Comparison of ENCODE assay signal across 1 cellular context in genomic region chr11:45655347-45655756, GRCh38.
TF ChIP-seq lines count a peak whose summit lies in the region.

No MANE protein-coding gene starts in this region.

TF ChIP-seq in HEK293, 187 proteins besides CTCF, POLR2A, EP300 and RAD21 (continued from another document and continues in another):
- no peak for TF ChIP-seq ZNF488 (tag by site-specific recombination; IDR thresholded peaks at IDR 0.05)
- TF ChIP-seq ZNF529 (tag by site-specific recombination; IDR thresholded peaks at IDR 0.05; ENCODE audit: insufficient replicate concordance), result no peak
- no peak for TF ChIP-seq ZNF394 (tag by site-specific recombination; IDR thresholded peaks at IDR 0.05; ENCODE audit: borderline replicate concordance)
- no peak for TF ChIP-seq KLF16 (tag by site-specific recombination; IDR thresholded peaks at IDR 0.05)
- TF ChIP-seq BCL6B (tag by site-specific recombination; IDR thresholded peaks at IDR 0.05), result no peak
- no peak for TF ChIP-seq SETDB1 (IDR thresholded peaks at IDR 0.05; ENCODE audit: insufficient read length, low read length)
- TF ChIP-seq ZNF843 (tag by site-specific recombination; IDR thresholded peaks at IDR 0.05), result no peak
- no peak for TF ChIP-seq ZNF658 (tag by site-specific recombination; IDR thresholded peaks at IDR 0.05)
- TF ChIP-seq ZBTB20 (tag by site-specific recombination; IDR thresholded peaks at IDR 0.05), result no peak
- TF ChIP-seq ZNF571 (tag by site-specific recombination; IDR thresholded peaks at IDR 0.05), result no peak
- TF ChIP-seq HOXC10 (CRISPR knock-in tag; IDR thresholded peaks at IDR 0.05), result no peak
- no peak for TF ChIP-seq AEBP2 (tag by site-specific recombination; IDR thresholded peaks at IDR 0.05; ENCODE audit: borderline replicate concordance)
- TF ChIP-seq ZFHX2 (tag by site-specific recombination; conservative IDR thresholded peaks at IDR 0.05), result 0 out of 2 replicates have a peak, but pooled peaks have one; percentile 14
- no peak for TF ChIP-seq ZBTB10 (tag by site-specific recombination; IDR thresholded peaks at IDR 0.05)
- 0 out of 2 replicates have a peak, but pooled peaks have one; percentile 43 for TF ChIP-seq PBX3 (CRISPR knock-in tag; IDR thresholded peaks at IDR 0.05)
- no peak for TF ChIP-seq ZNF639 (tag by site-specific recombination; IDR thresholded peaks at IDR 0.05)
- no peak for TF ChIP-seq OVOL3 (tag by site-specific recombination; IDR thresholded peaks at IDR 0.05)
- TF ChIP-seq GLI2 (tag by site-specific recombination; IDR thresholded peaks at IDR 0.05; ENCODE audit: borderline replicate concordance, low read depth), result no peak
- no peak for TF ChIP-seq ZBTB1 (tag by site-specific recombination; IDR thresholded peaks at IDR 0.05)
- TF ChIP-seq ZNF239 (tag by site-specific recombination; IDR thresholded peaks at IDR 0.05), result no peak
- no peak for TF ChIP-seq ZNF202 (tag by site-specific recombination; IDR thresholded peaks at IDR 0.05; ENCODE audit: borderline replicate concordance)
- no peak; the same call in 1 of the 2 replicates for TF ChIP-seq ZNF660 (tag by site-specific recombination; IDR thresholded peaks at IDR 0.05)
- TF ChIP-seq ZNF548 (tag by site-specific recombination; IDR thresholded peaks at IDR 0.05), result no peak
- 0 out of 2 replicates have a peak, but pooled peaks have one; percentile 48 for TF ChIP-seq IKZF3 (tag by site-specific recombination; IDR thresholded peaks at IDR 0.05)
- peak; percentile 76 for TF ChIP-seq SCRT2 (tag by site-specific recombination; IDR thresholded peaks at IDR 0.05)
- no peak for TF ChIP-seq ZSCAN23 (tag by site-specific recombination; IDR thresholded peaks at IDR 0.05)
- TF ChIP-seq ZBTB6 (tag by site-specific recombination; IDR thresholded peaks at IDR 0.05), result no peak
- TF ChIP-seq ZSCAN18 (tag by site-specific recombination; IDR thresholded peaks at IDR 0.05), result no peak
- no peak for TF ChIP-seq BCL11A (tag by site-specific recombination; IDR thresholded peaks at IDR 0.05; ENCODE audit: low read depth)
- no peak for TF ChIP-seq ZNF777 (tag by site-specific recombination; IDR thresholded peaks at IDR 0.05; ENCODE audit: borderline replicate concordance)
- no peak for TF ChIP-seq ZNF560 (tag by site-specific recombination; IDR thresholded peaks at IDR 0.05; ENCODE audit: borderline replicate concordance)
- TF ChIP-seq OSR2 (tag by site-specific recombination; IDR thresholded peaks at IDR 0.05), result no peak
- no peak for TF ChIP-seq ZNF292 (tag by site-specific recombination; IDR thresholded peaks at IDR 0.05; ENCODE audit: borderline replicate concordance, low read depth)
- TF ChIP-seq ZSCAN4 (tag by site-specific recombination; IDR thresholded peaks at IDR 0.05), result no peak
- no peak for TF ChIP-seq ZNF211 (tag by site-specific recombination; IDR thresholded peaks at IDR 0.05; ENCODE audit: low read depth)
- no peak for TF ChIP-seq SP7 (tag by site-specific recombination; IDR thresholded peaks at IDR 0.05)
- TF ChIP-seq HIC1 (tag by site-specific recombination; IDR thresholded peaks at IDR 0.05), result no peak
- no peak for TF ChIP-seq ZNF362 (tag by site-specific recombination; IDR thresholded peaks at IDR 0.05)
- TF ChIP-seq ZNF2 (tag by site-specific recombination; IDR thresholded peaks at IDR 0.05), result peak; percentile 45; the same call in 1 of the 2 replicates
- no peak for TF ChIP-seq ZNF704 (tag by site-specific recombination; IDR thresholded peaks at IDR 0.05)
- no peak for TF ChIP-seq ZNF311 (tag by site-specific recombination; IDR thresholded peaks at IDR 0.05; ENCODE audit: borderline replicate concordance)
- no peak for TF ChIP-seq ZNF174 (tag by site-specific recombination; IDR thresholded peaks at IDR 0.05)
- no peak for TF ChIP-seq ZNF514 (tag by site-specific recombination; IDR thresholded peaks at IDR 0.05)
- no peak for TF ChIP-seq WT1 (tag by site-specific recombination; IDR thresholded peaks at IDR 0.05)
- TF ChIP-seq ZNF707 (tag by site-specific recombination; IDR thresholded peaks at IDR 0.05), result no peak
- no peak for TF ChIP-seq ZNF501 (tag by site-specific recombination; IDR thresholded peaks at IDR 0.05)
- TF ChIP-seq ZBTB17 (tag by site-specific recombination; IDR thresholded peaks at IDR 0.05), result peak; percentile 48; the same call in 1 of the 2 replicates
